In genomic region chr1:150979007-150979722, GRCh38 we compare ENCODE assay signal across 1 cellular context.
TF ChIP-seq lines count a peak whose summit lies in the region.

No MANE protein-coding gene starts in this region.

TF ChIP-seq in HepG2, 621 proteins besides CTCF, POLR2A, EP300 and RAD21 (continued from another document and continues in another):
- TF ChIP-seq GFI1 (CRISPR knock-in tag; IDR thresholded peaks at IDR 0.05; ENCODE audit: borderline replicate concordance), result peak; percentile 45; the same call in 1 of the 2 replicates
- TF ChIP-seq ISL2 (CRISPR knock-in tag; IDR thresholded peaks at IDR 0.05), result peak; percentile 54; the same call in 1 of the 2 replicates
- peak; percentile 45; the same call in 1 of the 2 replicates for TF ChIP-seq RXRA (CRISPR knock-in tag; IDR thresholded peaks at IDR 0.05)
- 0 out of 2 replicates have a peak, but pooled peaks have one; percentile 53 for TF ChIP-seq TIGD3 (CRISPR knock-in tag; IDR thresholded peaks at IDR 0.05; ENCODE audit: borderline replicate concordance)
- TF ChIP-seq NR2F6 (IDR thresholded peaks at IDR 0.05), result no peak
- TF ChIP-seq NR2F6 (CRISPR knock-in tag; IDR thresholded peaks at IDR 0.05), result peak; percentile 65; the same call in 1 of the 2 replicates
- no peak for TF ChIP-seq ZC3H13 (CRISPR knock-in tag; IDR thresholded peaks at IDR 0.05)
- no peak for TF ChIP-seq ZNF83 (CRISPR knock-in tag; IDR thresholded peaks at IDR 0.05; ENCODE audit: borderline replicate concordance)
- TF ChIP-seq ZKSCAN1 (IDR thresholded peaks at IDR 0.05; ENCODE audit: low read length), result no peak
- 0 out of 2 replicates have a peak, but pooled peaks have one; percentile 35 for TF ChIP-seq NCOA2 (CRISPR knock-in tag; IDR thresholded peaks at IDR 0.05)
- TF ChIP-seq SP1 (IDR thresholded peaks at IDR 0.05), result no peak
- peak; percentile 38; the same call in 1 of the 2 replicates for TF ChIP-seq SP1 (CRISPR knock-in tag; IDR thresholded peaks at IDR 0.05)
- TF ChIP-seq ZNF546 (CRISPR knock-in tag; conservative IDR thresholded peaks at IDR 0.05), result no peak
- no peak for TF ChIP-seq SRSF9 (IDR thresholded peaks at IDR 0.05; ENCODE audit: borderline replicate concordance, insufficient read depth, low read depth, low read length, poor library complexity, severe bottlenecking)
- no peak for TF ChIP-seq ZNF292 (CRISPR knock-in tag; IDR thresholded peaks at IDR 0.05; ENCODE audit: borderline replicate concordance, low read depth)
- TF ChIP-seq PRPF4 (IDR thresholded peaks at IDR 0.05; ENCODE audit: low read depth, low read length, poor library complexity, severe bottlenecking), result no peak
- no peak for TF ChIP-seq KLF9 (CRISPR knock-in tag; IDR thresholded peaks at IDR 0.05; ENCODE audit: low read depth)
- TF ChIP-seq ETS1 (CRISPR knock-in tag; IDR thresholded peaks at IDR 0.05), result no peak
- peak; percentile 45 for TF ChIP-seq YY1 (IDR thresholded peaks at IDR 0.05; ENCODE audit: insufficient read depth, insufficient replicate concordance, low read depth, low read length)
- no peak for TF ChIP-seq ZFAT (CRISPR knock-in tag; conservative IDR thresholded peaks at IDR 0.05)
- TF ChIP-seq ZMAT3 (CRISPR knock-in tag; conservative IDR thresholded peaks at IDR 0.05), result no peak
- TF ChIP-seq ZNF605 (CRISPR knock-in tag; IDR thresholded peaks at IDR 0.05), result no peak
- TF ChIP-seq ZNF691 (CRISPR knock-in tag; IDR thresholded peaks at IDR 0.05; ENCODE audit: borderline replicate concordance, low read depth), result peak; percentile 51; the same call in 1 of the 2 replicates
- TF ChIP-seq KLF16 (CRISPR knock-in tag; IDR thresholded peaks at IDR 0.05), result peak in 1 of 2 experiments; percentile 73; a peak in 1 of 4 replicates
- TF ChIP-seq ZKSCAN5 (CRISPR knock-in tag; IDR thresholded peaks at IDR 0.05), result no peak
- TF ChIP-seq ATF3 (CRISPR knock-in tag; IDR thresholded peaks at IDR 0.05), result no peak
- TF ChIP-seq ZNF317 (CRISPR knock-in tag; IDR thresholded peaks at IDR 0.05), result no peak
- TF ChIP-seq SRSF4 (IDR thresholded peaks at IDR 0.05; ENCODE audit: low read depth, low read length, poor library complexity, severe bottlenecking), result no peak
- no peak for TF ChIP-seq ZBTB3 (CRISPR knock-in tag; IDR thresholded peaks at IDR 0.05; ENCODE audit: borderline replicate concordance, low read depth)
- no peak; the same call in 1 of the 2 replicates for TF ChIP-seq ZNF350 (CRISPR knock-in tag; IDR thresholded peaks at IDR 0.05; ENCODE audit: borderline replicate concordance, low read depth)
- no peak for TF ChIP-seq NCOA5 (CRISPR knock-in tag; IDR thresholded peaks at IDR 0.05)
- TF ChIP-seq NRL (CRISPR knock-in tag; IDR thresholded peaks at IDR 0.05; ENCODE audit: borderline replicate concordance), result 0 out of 2 replicates have a peak, but pooled peaks have one; percentile 46
- TF ChIP-seq POGK (CRISPR knock-in tag; conservative IDR thresholded peaks at IDR 0.05), result no peak
- no peak for TF ChIP-seq THAP7 (CRISPR knock-in tag; IDR thresholded peaks at IDR 0.05)
- TF ChIP-seq HMGA1 (CRISPR knock-in tag; conservative IDR thresholded peaks at IDR 0.05), result no peak
- TF ChIP-seq TBP (CRISPR knock-in tag; IDR thresholded peaks at IDR 0.05), result no peak
- no peak for TF ChIP-seq JARID2 (CRISPR knock-in tag; IDR thresholded peaks at IDR 0.05; ENCODE audit: insufficient replicate concordance)
- no peak for TF ChIP-seq ZNF782 (CRISPR knock-in tag; IDR thresholded peaks at IDR 0.05; ENCODE audit: borderline replicate concordance)
- peak; percentile 46; the same call in 1 of the 2 replicates for TF ChIP-seq REPIN1 (CRISPR knock-in tag; IDR thresholded peaks at IDR 0.05; ENCODE audit: borderline replicate concordance, low read depth)
- TF ChIP-seq IRF9 (CRISPR knock-in tag; IDR thresholded peaks at IDR 0.05; ENCODE audit: borderline replicate concordance), result no peak
- TF ChIP-seq ZNF335 (CRISPR knock-in tag; IDR thresholded peaks at IDR 0.05), result no peak
- no peak for TF ChIP-seq POLR2G (IDR thresholded peaks at IDR 0.05; ENCODE audit: low read depth, low read length)
- TF ChIP-seq ZNF275 (CRISPR knock-in tag; IDR thresholded peaks at IDR 0.05; ENCODE audit: borderline replicate concordance), result no peak
- TF ChIP-seq STAT5B (CRISPR knock-in tag; IDR thresholded peaks at IDR 0.05), result no peak
- peak; percentile 29; the same call in 1 of the 2 replicates for TF ChIP-seq YEATS2 (CRISPR knock-in tag; IDR thresholded peaks at IDR 0.05; ENCODE audit: borderline replicate concordance)
- no peak for TF ChIP-seq DDIT3 (CRISPR knock-in tag; IDR thresholded peaks at IDR 0.05)
- no peak for TF ChIP-seq ZNF143 (CRISPR knock-in tag; IDR thresholded peaks at IDR 0.05)
- no peak for TF ChIP-seq ZNF446 (CRISPR knock-in tag; IDR thresholded peaks at IDR 0.05)
- TF ChIP-seq ZSCAN25 (CRISPR knock-in tag; IDR thresholded peaks at IDR 0.05), result no peak
- TF ChIP-seq HES4 (CRISPR knock-in tag; IDR thresholded peaks at IDR 0.05; ENCODE audit: borderline replicate concordance), result no peak
- TF ChIP-seq ZNF296 (CRISPR knock-in tag; conservative IDR thresholded peaks at IDR 0.05), result no peak
- TF ChIP-seq SOX5 (CRISPR knock-in tag; IDR thresholded peaks at IDR 0.05; ENCODE audit: borderline replicate concordance), result peak; percentile 38; the same call in 1 of the 2 replicates
- no peak for TF ChIP-seq MTA3 (CRISPR knock-in tag; IDR thresholded peaks at IDR 0.05)
- peak; percentile 63; the same call in 1 of the 2 replicates for TF ChIP-seq ATF2 (CRISPR knock-in tag; IDR thresholded peaks at IDR 0.05)
- TF ChIP-seq CSRNP1 (CRISPR knock-in tag; IDR thresholded peaks at IDR 0.05), result no peak
- TF ChIP-seq CENPBD1 (CRISPR knock-in tag; IDR thresholded peaks at IDR 0.05; ENCODE audit: borderline replicate concordance, low read depth), result no peak
- no peak for TF ChIP-seq PHF20 (CRISPR knock-in tag; IDR thresholded peaks at IDR 0.05)
- TF ChIP-seq ZNF121 (CRISPR knock-in tag; IDR thresholded peaks at IDR 0.05), result no peak
